8 cellular contexts compared by ENCODE assay signal in the genomic region with DNA sequence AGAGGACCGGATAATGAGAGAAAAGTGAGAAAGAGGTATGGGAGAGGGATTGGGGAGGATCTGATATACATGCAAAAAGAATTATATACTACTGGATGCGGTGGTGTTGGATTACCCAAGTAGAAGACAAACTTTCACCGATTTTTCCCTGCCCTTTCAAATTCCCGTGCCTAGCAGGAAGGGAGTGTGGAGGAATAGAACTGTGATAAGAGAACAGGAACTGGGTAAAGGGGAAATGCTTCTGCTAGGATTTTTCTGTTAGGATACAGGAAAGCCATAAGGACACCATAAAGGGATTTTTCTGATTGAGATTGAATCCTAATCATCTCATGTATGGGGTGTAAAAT. TPM values are rescaled to one million over a fixed set of nuclear protein-coding genes. Genes with fewer than 3 reads are reported as not detected.
DNase-seq lines count a peak whose midpoint lies in the region; ATAC-seq and TF ChIP-seq lines count a peak whose summit lies in the region.

No MANE protein-coding gene starts in this region.

- no peak for TF ChIP-seq POLR2A in ovary (IDR thresholded peaks at IDR 0.05)

- CTCF ChIA-PET in T-cell (lab: Charles Lee): no interaction called here

- no peaks in the 10 kb centered on the region for H3K9me3 Mint-ChIP-seq in T-cell

- TF ChIP-seq CTCF in fibroblast of pulmonary artery (IDR thresholded peaks at IDR 0.05; ENCODE audit: low read length, missing control alignments) (no peak), ovary (IDR thresholded peaks at IDR 0.05) (no peak)

- no peaks in the 10 kb centered on the region for H3K4me1 ChIP-seq in ovary (ENCODE audit: insufficient read depth)

- H3K4me3 Mint-ChIP-seq in T-cell: peak overlapping the region; percentile 87 to 97 (median 92)

- H3K4me3 ChIP-seq in fibroblast of pulmonary artery (replicated peaks; ENCODE audit: low read depth, low read length) (peak overlapping the region; percentile 91), ovary (peak overlapping the region; percentile 69)

- H3K27me3 Mint-ChIP-seq in T-cell: peaks cover 4 to 9% of the 10 kb centered on the region in 2 donors

- H3K36me3 ChIP-seq in ovary: no peaks in the 10 kb centered on the region

- no peaks in the 10 kb centered on the region for H3K27me3 ChIP-seq in ovary

- intact Hi-C loops in ovary (cut with DNase I): no loop called here

- no peaks in the 10 kb centered on the region for H3K9me3 ChIP-seq in ovary

- TF ChIP-seq EP300 in ovary (IDR thresholded peaks at IDR 0.05): no peak

- H3K4me1 Mint-ChIP-seq in T-cell: peaks cover 25 to 34% (median 28%) of the 10 kb centered on the region in 3 donors

- ATAC-seq in HG02623 (IDR thresholded peaks at IDR 0.05; ENCODE audit: unreplicated experiment) (peak; percentile 1), T-cell (replicated peaks in 1 of 4) (peak in 1 of 4 experiments; percentile 5), HG03342 (IDR thresholded peaks at IDR 0.05; ENCODE audit: unreplicated experiment) (no peak), HG03039 (IDR thresholded peaks at IDR 0.05; ENCODE audit: unreplicated experiment) (no peak), esophagus mucosa (no peak)

- no peaks in the 10 kb centered on the region for H3K36me3 Mint-ChIP-seq in T-cell

- H3K27ac Mint-ChIP-seq in T-cell: peak overlapping the region; percentile 88 to 98

- peak overlapping the region; percentile 93 to 94 for H3K27ac ChIP-seq in ovary

- 0 to 1% (median 1%) methylated on average over 4 of the region's 4 CpGs for WGBS in ovary, 3 donors

- POLR2A ChIA-PET in T-cell (lab: Charles Lee): no interaction called here

- DNase-seq in COR-L47 (lab: John Stamatoyannopoulos, UW) (peak; percentile 15), T-cell (no peak), fibroblast of pulmonary artery (ENCODE audit: low read depth) (peak; percentile 57), ovary (peak in 1 of 5 donors; percentile 18)

RNA-seq across cellular contexts. Expression of a gene that starts 0.5 kb away (rescaled TPM):
- 10 to 100 TPM; 11.0 to 14.6 (median 11.6) TPM for total RNA-seq in T-cell
- 10 to 100 TPM; 14.4 to 29.7 (median 24.3) TPM for total RNA-seq in ovary
- polyA plus RNA-seq in ovary: 10 to 100 TPM; 14.1 to 42.5 TPM
- total RNA-seq in esophagus mucosa: 20.8 TPM

Comparison
In these comparisons a context has a peak if more than half of its experiments do, and no peak if none do; other contexts are left out.
1. DNase-seq: peak in COR-L47 (single experiment) and fibroblast of pulmonary artery (single experiment); none in T-cell (0 of 34).